Comparison of ENCODE assay signal across 20 cellular contexts in the genomic region with DNA sequence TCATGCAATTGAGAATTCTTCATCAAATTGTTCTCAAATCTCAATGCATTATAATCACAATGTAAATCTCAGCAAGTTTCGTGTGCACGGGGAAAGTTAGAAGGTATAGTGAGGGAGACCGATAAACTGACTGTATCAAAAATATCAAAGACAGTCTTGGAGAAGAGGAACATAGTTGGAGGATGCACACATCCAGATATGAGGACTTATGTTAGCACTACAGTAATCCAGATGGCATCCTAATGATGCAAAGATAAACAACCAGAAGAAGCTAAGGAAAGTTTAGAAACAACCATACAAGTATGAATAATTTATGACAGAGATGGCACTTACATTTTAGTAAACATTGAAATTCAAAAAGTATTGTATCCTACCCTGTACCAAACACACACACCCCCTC.
"Had no signal": no experiment of that assay in that cellular context is flagged by ENCODE, and none has a peak within 500 bp of the region (broad histone marks: within the 10 kb centered on the region; RNA-seq: fewer than 3 reads in every experiment).

No MANE protein-coding gene starts in this region.

- H3K27ac ChIP-seq: coronary artery, esophagus squamous epithelium, neural progenitor cell, psoas muscle, sigmoid colon, spleen, testis, tibial artery had no signal

- H3K9me3 ChIP-seq: esophagus squamous epithelium, psoas muscle, sigmoid colon, testis, tibial artery had no signal

- H3K27me3 ChIP-seq: esophagus squamous epithelium, neural progenitor cell, sigmoid colon, spleen, testis, tibial artery had no signal

- DNase-seq: dermis blood vessel endothelial cell; effector memory CD8-positive, alpha-beta T cell; erythroblast; esophagus squamous epithelium; kidney; midbrain; naive thymus-derived CD4-positive, alpha-beta T cell; nucleus accumbens; psoas muscle; right cardiac atrium; sigmoid colon; spleen; stimulated activated CD4-positive, alpha-beta T cell treated with anti-CD3 and anti-CD28 coated beads, Interleukin-4, amount 100 ng/mL, for 4 hours; stimulated activated naive CD8-positive, alpha-beta T cell treated with anti-CD3 and anti-CD28 coated beads, Interleukin-15, Interleukin-2, amounts not matched to agents 100 U/mL and 50 U/mL, for 24 hours; substantia nigra; testis; tibial artery had no signal

- H3K9ac ChIP-seq: neural progenitor cell had no signal

- H3K36me3 ChIP-seq: esophagus squamous epithelium, neural progenitor cell, sigmoid colon, spleen, tibial artery had no signal

- H3K4me3 ChIP-seq: coronary artery, esophagus squamous epithelium, lung, neural progenitor cell, psoas muscle, sigmoid colon, spleen, testis, tibial artery had no signal

- H2AFZ ChIP-seq: neural progenitor cell had no signal

- H3K4me2 ChIP-seq: neural progenitor cell had no signal
